Comparison of ENCODE assay signal across 27 cellular contexts in genomic region chr10:19480296-19480695, GRCh38.
"Had no signal": no experiment of that assay in that cellular context is flagged by ENCODE, and none has a peak within 500 bp of the region (broad histone marks: within the 10 kb centered on the region; RNA-seq: fewer than 3 reads in every experiment).

No MANE protein-coding gene starts in this region.

- H3K27me3 ChIP-seq: body of pancreas had no signal

- H3K36me3 Mint-ChIP-seq: activated CD4-positive, alpha-beta memory T cell treated with anti-CD3 and anti-CD28 coated beads for 36 hours; activated naive CD4-positive, alpha-beta T cell treated with anti-CD3 and anti-CD28 coated beads, Interleukin-2, amount 10 ng/mL, durations not matched to agents 7 days and 5 days; activated naive CD8-positive, alpha-beta T cell treated with anti-CD3 and anti-CD28 coated beads for 36 hours; IgD-negative memory B cell had no signal

- H3K4me3 ChIP-seq: body of pancreas, SK-N-MC had no signal

- H3K9me3 ChIP-seq: body of pancreas had no signal

- H3K4me3 Mint-ChIP-seq: activated CD4-positive, alpha-beta memory T cell treated with anti-CD3 and anti-CD28 coated beads for 36 hours; activated CD4-positive, alpha-beta T cell treated with anti-CD3 and anti-CD28 coated beads, Interleukin-2, amount 10 ng/mL, durations not matched to agents 7 days and 5 days; activated naive CD4-positive, alpha-beta T cell treated with anti-CD3 and anti-CD28 coated beads, Interleukin-2, amount 10 ng/mL, durations not matched to agents 7 days and 5 days; activated naive CD8-positive, alpha-beta T cell treated with anti-CD3 and anti-CD28 coated beads for 36 hours; IgD-negative memory B cell had no signal

- H3K27me3 Mint-ChIP-seq: activated CD4-positive, alpha-beta memory T cell treated with anti-CD3 and anti-CD28 coated beads for 36 hours; activated CD4-positive, alpha-beta T cell treated with anti-CD3 and anti-CD28 coated beads, Interleukin-2, amount 10 ng/mL, durations not matched to agents 7 days and 5 days; activated naive CD4-positive, alpha-beta T cell treated with anti-CD3 and anti-CD28 coated beads, Interleukin-2, amount 10 ng/mL, durations not matched to agents 7 days and 5 days; activated naive CD8-positive, alpha-beta T cell treated with anti-CD3 and anti-CD28 coated beads for 36 hours; IgD-negative memory B cell had no signal

- H3K4me1 ChIP-seq: body of pancreas had no signal

- H3K27ac Mint-ChIP-seq: activated CD4-positive, alpha-beta memory T cell treated with anti-CD3 and anti-CD28 coated beads for 36 hours; activated CD4-positive, alpha-beta T cell treated with anti-CD3 and anti-CD28 coated beads, Interleukin-2, amount 10 ng/mL, durations not matched to agents 7 days and 5 days; activated naive CD4-positive, alpha-beta T cell treated with anti-CD3 and anti-CD28 coated beads, Interleukin-2, amount 10 ng/mL, durations not matched to agents 7 days and 5 days; activated naive CD8-positive, alpha-beta T cell treated with anti-CD3 and anti-CD28 coated beads for 36 hours; activated T-helper 2 cell treated with anti-CD3 and anti-CD28 coated beads, Interferon-gamma antibody, Interleukin-2, Interleukin-4, amounts not matched to agents 10 μg/mL and 5 μg/mL and 100 μg/mL, durations not matched to agents 14 hours and 24 hours and 36 hours; IgD-negative memory B cell had no signal

- H3K27ac ChIP-seq: body of pancreas, SK-N-MC, VCaP had no signal

- ATAC-seq: body of pancreas, Panc1, Right ventricle myocardium inferior had no signal

- DNase-seq: activated CD4-positive, alpha-beta memory T cell treated with anti-CD3 and anti-CD28 coated beads for 36 hours; activated CD4-positive, alpha-beta T cell treated with anti-CD3 and anti-CD28 coated beads, Interleukin-2, amount 10 ng/mL, durations not matched to agents 7 days and 5 days; activated CD4-positive, CD25-positive, alpha-beta regulatory T cell; activated CD8-positive, alpha-beta memory T cell treated with anti-CD3 and anti-CD28 coated beads for 24 hours; activated gamma-delta T cell treated with Interleukin-2 at 50 U/mL for 16 hours; activated naive CD4-positive, alpha-beta T cell treated with anti-CD3 and anti-CD28 coated beads, Interleukin-2, amount 10 ng/mL, durations not matched to agents 7 days and 5 days; activated naive CD8-positive, alpha-beta T cell treated with anti-CD3 and anti-CD28 coated beads for 36 hours; activated T-cell treated with anti-CD3 and anti-CD28 coated beads, Interleukin-2, amount 50 U/mL, for 48 hours; anterior cingulate cortex; body of pancreas; KG1; NCI-H1092; NCI-H1417; NCI-H1930; NCI-H2171; NCI-H2227 treated with DMSO at 0.1 percent for 48 hours; NCI-H526; NCI-H774; OCI-M1; RPMI8226; T-helper 1 cell had no signal

- H3K9me3 Mint-ChIP-seq: activated CD4-positive, alpha-beta T cell treated with anti-CD3 and anti-CD28 coated beads, Interleukin-2, amount 10 ng/mL, durations not matched to agents 7 days and 5 days; activated naive CD8-positive, alpha-beta T cell treated with anti-CD3 and anti-CD28 coated beads for 36 hours had no signal

- H3K4me1 Mint-ChIP-seq: activated CD4-positive, alpha-beta T cell treated with anti-CD3 and anti-CD28 coated beads, Interleukin-2, amount 10 ng/mL, durations not matched to agents 7 days and 5 days; activated naive CD4-positive, alpha-beta T cell treated with anti-CD3 and anti-CD28 coated beads, Interleukin-2, amount 10 ng/mL, durations not matched to agents 7 days and 5 days; activated naive CD8-positive, alpha-beta T cell treated with anti-CD3 and anti-CD28 coated beads for 36 hours; IgD-negative memory B cell had no signal
